Comparison of ENCODE assay signal across 24 cellular contexts in the genomic region with DNA sequence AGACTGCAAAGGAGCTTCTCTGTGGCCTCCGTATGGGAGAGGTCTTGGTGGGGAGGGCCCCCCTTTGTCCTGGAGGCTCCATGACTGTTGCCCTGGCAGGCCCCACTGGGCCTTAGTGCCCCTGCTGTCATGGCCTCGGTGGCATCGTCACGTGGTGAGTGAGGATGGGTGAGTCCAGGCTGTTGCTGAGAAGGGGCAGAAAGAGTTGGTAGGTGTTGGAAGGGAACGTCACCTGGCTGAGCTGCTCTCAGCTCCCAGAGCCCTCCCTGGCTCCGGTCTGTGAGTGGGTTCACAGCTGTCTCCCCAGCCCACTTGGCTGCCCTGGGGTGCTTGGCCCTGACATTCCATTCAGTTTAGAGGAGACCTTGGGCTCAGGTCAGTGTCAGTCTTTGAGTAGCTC. TPM values are rescaled to one million over a fixed set of nuclear protein-coding genes. Genes with fewer than 3 reads are reported as not detected.
DNase-seq lines count a peak whose midpoint lies in the region; ATAC-seq and TF ChIP-seq lines count a peak whose summit lies in the region.
"Had no signal": no experiment of that assay in that cellular context is flagged by ENCODE, and none has a peak within 500 bp of the region (broad histone marks: within the 10 kb centered on the region; RNA-seq: fewer than 3 reads in every experiment).

No MANE protein-coding gene starts in this region.

- no peaks in the 10 kb centered on the region for H3K9me3 Mint-ChIP-seq in natural killer cell treated with Interleukin-12 subunit alpha and Interleukin-12 subunit beta and Interleukin-15 and Interleukin-18, amount 100 ng/mL, for 72 hours
- H3K9me3 Mint-ChIP-seq in natural killer cell, result no peaks in the 10 kb centered on the region
- H3K9me3 Mint-ChIP-seq in chondrocyte (ENCODE audit: low read depth), result no peaks in the 10 kb centered on the region
- H3K9me3 Mint-ChIP-seq: CD4-positive, alpha-beta memory T cell; GM23338; H9 had no signal

- H3K4me2 ChIP-seq in osteoblast (ENCODE audit: insufficient read depth, low read length), result no peak overlapping the region
- H3K4me2 ChIP-seq: A549; BLaER1 treated with 17β-estradiol and CSF1 and Interleukin-3, amounts not matched to agents 10 nM and 100 nM; GM23338 had no signal

- peaks cover 79% of the 10 kb centered on the region for H3K36me3 ChIP-seq in osteoblast (ENCODE audit: insufficient read depth, low read length)

- intact Hi-C loops in natural killer cell (cut with micrococcal nuclease), result no loop called here

- H3K4me3 ChIP-seq in osteoblast (ENCODE audit: insufficient read depth, low read length), result no peak overlapping the region
- H3K4me3 ChIP-seq: A549; BLaER1 treated with 17β-estradiol and CSF1 and Interleukin-3, amounts not matched to agents 10 nM and 100 nM; GM23338 had no signal

- ATAC-seq in natural killer cell treated with Interleukin-12 subunit alpha and Interleukin-12 subunit beta and Interleukin-15 and Interleukin-18, amount 100 ng/mL, for 72 hours, result no peak
- no peak for ATAC-seq in natural killer cell
- ATAC-seq: A549, GM23338, HCT116 had no signal

- no peak overlapping the region for H2AFZ ChIP-seq in osteoblast (ENCODE audit: low read length)
- H2AFZ ChIP-seq: GM23338 had no signal

- no peak overlapping the region for H3K27ac Mint-ChIP-seq in natural killer cell treated with Interleukin-12 subunit alpha and Interleukin-12 subunit beta and Interleukin-15 and Interleukin-18, amount 100 ng/mL, for 72 hours
- H3K27ac Mint-ChIP-seq in natural killer cell, result no peak overlapping the region
- no peak overlapping the region for H3K27ac Mint-ChIP-seq in chondrocyte (ENCODE audit: unreplicated experiment)
- H3K27ac Mint-ChIP-seq: H9 had no signal

- peaks cover 13% of the 10 kb centered on the region for H4K20me1 ChIP-seq in osteoblast (ENCODE audit: insufficient read depth, low read length)

- no peak overlapping the region for H3K27ac ChIP-seq in osteoblast (ENCODE audit: low read depth, low read length)
- H3K27ac ChIP-seq: A549; BLaER1 treated with 17β-estradiol and CSF1 and Interleukin-3, amounts not matched to agents 10 nM and 100 nM had no signal

- H3K36me3 Mint-ChIP-seq in natural killer cell treated with Interleukin-12 subunit alpha and Interleukin-12 subunit beta and Interleukin-15 and Interleukin-18, amount 100 ng/mL, for 72 hours, result peaks cover 17% of the 10 kb centered on the region
- H3K36me3 Mint-ChIP-seq in natural killer cell (peaks cover 24% of the 10 kb centered on the region), chondrocyte (ENCODE audit: low read depth) (peaks cover 29% of the 10 kb centered on the region)

- H3K4me3 Mint-ChIP-seq in natural killer cell treated with Interleukin-12 subunit alpha and Interleukin-12 subunit beta and Interleukin-15 and Interleukin-18, amount 100 ng/mL, for 72 hours, result no peak overlapping the region
- H3K4me3 Mint-ChIP-seq in natural killer cell (no peak overlapping the region), chondrocyte (ENCODE audit: unreplicated experiment) (no peak overlapping the region)
- H3K4me3 Mint-ChIP-seq: CD4-positive, alpha-beta memory T cell; GM23338; H9 had no signal

- peaks cover 0 to 4% of the 10 kb centered on the region in 2 donors for H3K4me1 Mint-ChIP-seq in natural killer cell treated with Interleukin-12 subunit alpha and Interleukin-12 subunit beta and Interleukin-15 and Interleukin-18, amount 100 ng/mL, for 72 hours (ENCODE audit: low read depth in 2 of 2)
- no peaks in the 10 kb centered on the region for H3K4me1 Mint-ChIP-seq in natural killer cell
- H3K4me1 Mint-ChIP-seq in chondrocyte (ENCODE audit: low read depth), result peaks cover 6% of the 10 kb centered on the region
- H3K4me1 Mint-ChIP-seq: CD4-positive, alpha-beta memory T cell; GM23338 had no signal

- no peaks in the 10 kb centered on the region for H3K27me3 ChIP-seq in osteoblast (ENCODE audit: insufficient read depth, low read length)
- H3K27me3 ChIP-seq: BE2C; BLaER1 treated with 17β-estradiol and CSF1 and Interleukin-3, amounts not matched to agents 10 nM and 100 nM had no signal

- TF ChIP-seq CTCF in natural killer cell (IDR thresholded peaks at IDR 0.05), result no peak
- no peak for TF ChIP-seq CTCF in chondrocyte (IDR thresholded peaks at IDR 0.05)
- no peak for TF ChIP-seq CTCF in osteoblast (IDR thresholded peaks at IDR 0.05; ENCODE audit: extremely low read depth, low read depth, low read length)

- no peaks in the 10 kb centered on the region for H3K27me3 Mint-ChIP-seq in natural killer cell treated with Interleukin-12 subunit alpha and Interleukin-12 subunit beta and Interleukin-15 and Interleukin-18, amount 100 ng/mL, for 72 hours
- H3K27me3 Mint-ChIP-seq in natural killer cell (ENCODE audit: low read depth in 2 of 2), result no peaks in the 10 kb centered on the region
- no peaks in the 10 kb centered on the region for H3K27me3 Mint-ChIP-seq in chondrocyte (ENCODE audit: low read depth)
- H3K27me3 Mint-ChIP-seq: CD4-positive, alpha-beta memory T cell had no signal

- H3K79me2 ChIP-seq in osteoblast (ENCODE audit: insufficient read depth, low read length), result no peaks in the 10 kb centered on the region

- H3K9me3 ChIP-seq in osteoblast (ENCODE audit: low read depth, low read length), result no peaks in the 10 kb centered on the region
- H3K9me3 ChIP-seq: A549; BE2C; BLaER1 treated with 17β-estradiol and CSF1 and Interleukin-3, amounts not matched to agents 10 nM and 100 nM had no signal

- no peaks in the 10 kb centered on the region for H3K4me1 ChIP-seq in osteoblast (ENCODE audit: insufficient read depth, low read length)
- H3K4me1 ChIP-seq: A549; BE2C; BLaER1 treated with 17β-estradiol and CSF1 and Interleukin-3, amounts not matched to agents 10 nM and 100 nM had no signal

- DNase-seq in natural killer cell treated with Interleukin-12 subunit alpha and Interleukin-12 subunit beta and Interleukin-15 and Interleukin-18, amount 100 ng/mL, for 72 hours (ENCODE audit: low spot score), result peak; percentile 28
- DNase-seq in natural killer cell (no peak), chondrocyte (ENCODE audit: low spot score) (peak; percentile 83), osteoblast (ENCODE audit: insufficient read length, low spot score, missing footprints) (peak; percentile 52), mucosa of gallbladder (ENCODE audit: low spot score) (no peak), NK-92 (lab: John Stamatoyannopoulos, UW; ENCODE audit: unreplicated experiment) (no peak)
- DNase-seq in effector CD8-positive, alpha-beta T cell (lab: John Stamatoyannopoulos, UW), result no peak
- DNase-seq: 8988T; ACHN; AML-193; BE2C; Calu3; CD4-positive, alpha-beta memory T cell; COR-L47; DMS53; DMS79 treated with DMSO at 0.1 percent for 48 hours; GF-D8; H9 had no signal

RNA-seq across cellular contexts. Expression of a gene that starts 16.1 kb away (rescaled TPM):
- not detected for total RNA-seq in natural killer cell treated with Interleukin-12 subunit alpha and Interleukin-12 subunit beta and Interleukin-15 and Interleukin-18, amount 100 ng/mL, for 72 hours
- total RNA-seq in natural killer cell, result not detected
- 0.31 to 0.80 TPM (median 0.35 TPM) in 3 replicates for total RNA-seq in chondrocyte
- not detected in 2 replicates for total RNA-seq in osteoblast
- 584 TPM for total RNA-seq in mucosa of gallbladder
- total RNA-seq: CD4-positive, alpha-beta memory T cell; G401; H4 had no signal

RNA-seq across cellular contexts. Expression of a gene that starts 18.8 kb away (rescaled TPM):
- 10 to 100 TPM; 34.9 to 59.6 TPM for total RNA-seq in natural killer cell treated with Interleukin-12 subunit alpha and Interleukin-12 subunit beta and Interleukin-15 and Interleukin-18, amount 100 ng/mL, for 72 hours
- 10 to 100 TPM; 63.0 to 82.8 (median 76.4) TPM for total RNA-seq in natural killer cell
- 16.9 to 18.1 TPM (median 17.1 TPM) in 3 replicates for total RNA-seq in chondrocyte
- 16.5 and 19.9 TPM in 2 replicates for total RNA-seq in osteoblast
- 49.8 TPM for total RNA-seq in mucosa of gallbladder

RNA-seq across cellular contexts. Expression of a gene that starts 42.2 kb away (rescaled TPM):
- under 1 TPM in 1 of 2 donors, not detected in 1; 0.75 TPM for total RNA-seq in natural killer cell treated with Interleukin-12 subunit alpha and Interleukin-12 subunit beta and Interleukin-15 and Interleukin-18, amount 100 ng/mL, for 72 hours
- total RNA-seq in natural killer cell (under 1 TPM; 0.40 to 0.84 (median 0.40) TPM), chondrocyte (133 to 150 TPM (median 143 TPM) in 3 replicates), osteoblast (56.6 and 57.5 TPM in 2 replicates), mucosa of gallbladder (37.8 TPM)

Comparison
In these comparisons a context has a peak if more than half of its experiments do, and no peak if none do; other contexts are left out.
1. DNase-seq: peak in natural killer cell treated with Interleukin-12 subunit alpha and Interleukin-12 subunit beta and Interleukin-15 and Interleukin-18, amount 100 ng/mL, for 72 hours (single experiment), chondrocyte (single experiment) and osteoblast (single experiment); none in natural killer cell (single experiment), effector CD8-positive, alpha-beta T cell (single experiment), mucosa of gallbladder (single experiment) and NK-92 (single experiment).
2. RNA of a gene that starts 16.1 kb away (total RNA-seq): 584 TPM in mucosa of gallbladder (single experiment); 0.31 to 0.80 TPM in chondrocyte, not detected in natural killer cell, not detected in natural killer cell treated with Interleukin-12 subunit alpha and Interleukin-12 subunit beta and Interleukin-15 and Interleukin-18, amount 100 ng/mL, for 72 hours and not detected in osteoblast; every median in the first group is over 100 times any median in the second.
3. RNA of a gene that starts 42.2 kb away (total RNA-seq): 133 to 150 TPM in chondrocyte, 56.6 to 57.5 TPM in osteoblast and 37.8 TPM in mucosa of gallbladder (single experiment); 0.75 TPM in natural killer cell treated with Interleukin-12 subunit alpha and Interleukin-12 subunit beta and Interleukin-15 and Interleukin-18, amount 100 ng/mL, for 72 hours and 0.40 to 0.84 TPM in natural killer cell; every median in the first group is over 10 times any median in the second.